Comparison of ENCODE assay signal across 30 cellular contexts in genomic region chr2:45841752-45842407, GRCh38.
DNase-seq lines count a peak whose midpoint lies in the region; ATAC-seq, FAIRE-seq and TF ChIP-seq lines count a peak whose summit lies in the region.
"Had no signal": no experiment of that assay in that cellular context is flagged by ENCODE, and none has a peak within 500 bp of the region (broad histone marks: within the 10 kb centered on the region; RNA-seq: fewer than 3 reads in every experiment).

No MANE protein-coding gene starts in this region.

- peak overlapping the region in 7 of 8 donors; percentile 21 to 78 (median 66) for H3K4me3 Mint-ChIP-seq in naive B cell
- no peak overlapping the region for H3K4me3 Mint-ChIP-seq in HFFc6
- H3K4me3 Mint-ChIP-seq: activated T-cell treated with anti-CD3 and anti-CD28 coated beads, Interleukin-2, amount 50 U/mL, for 4 hours; CD4-positive, alpha-beta T cell; nephron progenitor cell had no signal

- H3K4me1 Mint-ChIP-seq in naive B cell, result peaks cover 71 to 89% (median 88%) of the 10 kb centered on the region in 3 donors
- peaks cover 38% of the 10 kb centered on the region for H3K4me1 Mint-ChIP-seq in HFFc6 (ENCODE audit: low read depth)

- H3K9me3 Mint-ChIP-seq in naive B cell (no peaks in the 10 kb centered on the region), HFFc6 (no peaks in the 10 kb centered on the region)
- H3K9me3 Mint-ChIP-seq: activated CD4-positive, alpha-beta T cell treated with anti-CD3 and anti-CD28 coated beads, Interleukin-2, amount 10 ng/mL, durations not matched to agents 24 days and 14 days; activated T-cell treated with anti-CD3 and anti-CD28 coated beads, Interleukin-2, amount 50 U/mL, for 4 hours; CD4-positive, alpha-beta T cell; nephron progenitor cell; stimulated activated naive B cell treated with anti-CD40 and anti-IgM and Interleukin-4, amounts not matched to agents 10 μg/mL and 1 μg/mL and 100 μg/mL, for 72 hours had no signal

- no peak overlapping the region for H3K4me3 ChIP-seq in SK-N-SH (ENCODE audit: low read depth in 2 of 2, low read length in 1 of 2)

- H3K27ac ChIP-seq in SK-N-SH (ENCODE audit: low read depth in 2 of 2, low read length in 1 of 2) (no peak overlapping the region), KOPT-K1 (ENCODE audit: low read depth, low read length, poor library complexity, severe bottlenecking) (peak overlapping the region; percentile 92)
- H3K27ac ChIP-seq: 22Rv1, WERI-Rb-1 had no signal

- FAIRE-seq in HTR-8/SVneo (lab: Jason Lieb, UNC), result no peak
- FAIRE-seq: D721Med had no signal

- TF ChIP-seq CTCF in SK-N-SH (IDR thresholded peaks at IDR 0.05) (no peak), HFFc6 (IDR thresholded peaks at IDR 0.05) (no peak)

- no peaks in the 10 kb centered on the region for H3K9me2 ChIP-seq in SK-N-SH

- no peaks in the 10 kb centered on the region for H3K79me2 ChIP-seq in SK-N-SH (ENCODE audit: insufficient read depth)

- DNase-seq in SK-N-SH (no peak), NOMO-1 treated with dmso at 0.1 percent for 144 hours (lab: John Stamatoyannopoulos, UW; ENCODE audit: unreplicated experiment) (peak; percentile 50), naive B cell (no peak), HTR-8/SVneo (ENCODE audit: insufficient read length, low spot score) (no peak), HFFc6 (no peak), head of caudate nucleus (no peak)
- DNase-seq: activated CD4-positive, alpha-beta T cell treated with anti-CD3 and anti-CD28 coated beads, Interleukin-2, amount 10 ng/mL, durations not matched to agents 24 days and 14 days; activated naive CD4-positive, alpha-beta T cell; activated T-cell treated with anti-CD3 and anti-CD28 coated beads, Interleukin-2, amount 50 U/mL, for 4 hours; CD4-positive, alpha-beta T cell; central memory CD4-positive, alpha-beta T cell; erythroblast; H7; KBM-7; mammary epithelial cell; NCI-H1436; NCI-H2107; NCI-H345; NCI-H82; nephron progenitor cell; OCI-M1; stimulated activated naive B cell treated with anti-CD40 and anti-IgM and Interleukin-4, amounts not matched to agents 10 μg/mL and 1 μg/mL and 100 μg/mL, for 72 hours; substantia nigra; T1000; trophoblast cell; WERI-Rb-1 had no signal

- 93% methylated on average over 4 of the region's 4 CpGs for WGBS in SK-N-SH (ENCODE audit: low lambda C conversion rate)

- H3K36me3 Mint-ChIP-seq in naive B cell (peaks cover 8 to 10% of the 10 kb centered on the region in 2 donors), HFFc6 (ENCODE audit: low read depth) (peaks cover 8% of the 10 kb centered on the region)

- POLR2A ChIA-PET in SK-N-SH (lab: Yijun Ruan, JAX), result no interaction called here

- no peaks in the 10 kb centered on the region for H4K20me1 ChIP-seq in SK-N-SH (ENCODE audit: insufficient read depth)

- H3K4me2 ChIP-seq in SK-N-SH, result no peak overlapping the region

- peak; percentile 31 for ATAC-seq in SK-N-SH treated with all-trans-retinoic acid at 6 μM for 48 hours
- ATAC-seq in naive B cell (ENCODE audit: low read depth in 2 of 2), result no peak
- ATAC-seq: activated T-cell treated with anti-CD3 and anti-CD28 coated beads, Interleukin-2, amount 50 U/mL, for 4 hours had no signal

- no peaks in the 10 kb centered on the region for H3K27me3 ChIP-seq in SK-N-SH (ENCODE audit: insufficient read depth)

- TF ChIP-seq EP300 in SK-N-SH (IDR thresholded peaks at IDR 0.05; ENCODE audit: borderline replicate concordance in 1 of 2, low read depth in 1 of 2, low read length in 1 of 2), result no peak

- H3K36me3 ChIP-seq in SK-N-SH (replicated peaks in 1 of 2; ENCODE audit: control insufficient read depth in 1 of 2, insufficient read depth in 2 of 2, low read length in 1 of 2), result no peaks in the 10 kb centered on the region
- no peaks in the 10 kb centered on the region for H3K36me3 ChIP-seq in KOPT-K1 (ENCODE audit: insufficient read depth, low read length)
- H3K36me3 ChIP-seq: WERI-Rb-1 had no signal

- H3K9me3 ChIP-seq in SK-N-SH, result no peaks in the 10 kb centered on the region
- no peaks in the 10 kb centered on the region for H3K9me3 ChIP-seq in KOPT-K1 (ENCODE audit: insufficient read depth, low read length, poor library complexity, severe bottlenecking)

- H3K27ac Mint-ChIP-seq in naive B cell (peak overlapping the region in 4 of 6 donors; percentile 7 to 78 (median 68)), HFFc6 (no peak overlapping the region)
- H3K27ac Mint-ChIP-seq: activated CD4-positive, alpha-beta T cell treated with anti-CD3 and anti-CD28 coated beads, Interleukin-2, amount 10 ng/mL, durations not matched to agents 24 days and 14 days; CD4-positive, alpha-beta T cell; nephron progenitor cell had no signal

- CTCF ChIA-PET in SK-N-SH (lab: Yijun Ruan, JAX), result interaction anchor here (1.1 to 1.3 kb wide), 2 partner anchors 13 to 17 kb away, joined by 3 to 5 read pairs; no protein-coding TSS in a partner anchor

- peaks cover 20 to 55% of the 10 kb centered on the region in 2 experiments for H3K4me1 ChIP-seq in SK-N-SH (ENCODE audit: control insufficient read depth in 1 of 2, insufficient read depth in 2 of 2, low read depth in 1 of 2, low read length in 1 of 2)

- peaks cover 4% of the 10 kb centered on the region for H3F3A ChIP-seq in SK-N-SH (replicated peaks; ENCODE audit: insufficient read depth)

- H3K27me3 Mint-ChIP-seq in naive B cell (no peaks in the 10 kb centered on the region), HFFc6 (ENCODE audit: insufficient read depth) (peaks cover 1% of the 10 kb centered on the region; the same call in 1 of the 2 replicates)
- H3K27me3 Mint-ChIP-seq: activated CD4-positive, alpha-beta T cell treated with anti-CD3 and anti-CD28 coated beads, Interleukin-2, amount 10 ng/mL, durations not matched to agents 24 days and 14 days; CD4-positive, alpha-beta T cell; stimulated activated naive B cell treated with anti-CD40 and anti-IgM and Interleukin-4, amounts not matched to agents 10 μg/mL and 1 μg/mL and 100 μg/mL, for 72 hours had no signal

- intact Hi-C loops in head of caudate nucleus (cut with DNase I), result loop anchor here (5.0 kb wide), 1 partner anchor 50 kb away; no protein-coding TSS in a partner anchor

- no peak for TF ChIP-seq RAD21 in SK-N-SH (IDR thresholded peaks at IDR 0.05; ENCODE audit: low read length)

- H3K9ac ChIP-seq in SK-N-SH, result no peak overlapping the region

- no peak overlapping the region for H2AFZ ChIP-seq in SK-N-SH (ENCODE audit: low read depth)

TF ChIP-seq in SK-N-SH treated with all-trans-retinoic acid at 6 μM for 48 hours, 23 proteins besides CTCF, POLR2A, EP300 and RAD21 (continues in another document):
- TF ChIP-seq TSHZ2 (CRISPR knock-in tag; IDR thresholded peaks at IDR 0.05), result no peak

TF ChIP-seq in SK-N-SH, 30 proteins besides CTCF, POLR2A, EP300 and RAD21:
- no peak for TF ChIP-seq RCOR1 (IDR thresholded peaks at IDR 0.05; ENCODE audit: low read length)
- no peak for TF ChIP-seq USF2 (IDR thresholded peaks at IDR 0.05; ENCODE audit: borderline replicate concordance, low read depth, low read length)
- no peak for TF ChIP-seq ELF1 (IDR thresholded peaks at IDR 0.05)
- TF ChIP-seq EZH2phosphoT487 (IDR thresholded peaks at IDR 0.05; ENCODE audit: borderline replicate concordance, low read depth), result no peak
- TF ChIP-seq NRF1 (IDR thresholded peaks at IDR 0.05; ENCODE audit: low read depth, low read length), result no peak
